Comparison of ENCODE assay signal across 16 cellular contexts in genomic region chr12:121461048-121461447, GRCh38.
DNase-seq lines count a peak whose midpoint lies in the region; ATAC-seq and TF ChIP-seq lines count a peak whose summit lies in the region.
"Had no signal": no experiment of that assay in that cellular context is flagged by ENCODE, and none has a peak within 500 bp of the region (broad histone marks: within the 10 kb centered on the region; RNA-seq: fewer than 3 reads in every experiment).

No MANE protein-coding gene starts in this region.

- intact Hi-C loops in heart right ventricle (cut with DNase I) (no loop called here), left cardiac atrium (cut with DNase I) (no loop called here)

- H3K36me3 ChIP-seq in heart right ventricle: peaks cover 0 to 6% (median 0%) of the 10 kb centered on the region in 9 donors
- H3K36me3 ChIP-seq in OCI-LY3 (replicated peaks; ENCODE audit: low read depth, low read length): peaks cover 50% of the 10 kb centered on the region
- H3K36me3 ChIP-seq: esophagus muscularis mucosa, ovary had no signal

- no peak overlapping the region for H3K9ac ChIP-seq in OCI-LY3 (ENCODE audit: low read length)

- H3K36me3 Mint-ChIP-seq in glutamatergic neuron (ENCODE audit: unreplicated experiment): no peaks in the 10 kb centered on the region
- H3K36me3 Mint-ChIP-seq in stimulated activated naive B cell treated with anti-CD40 and anti-IgM and Interleukin-4, amounts not matched to agents 10 μg/mL and 1 μg/mL and 100 μg/mL, for 72 hours: peaks cover 12 to 53% of the 10 kb centered on the region in 2 donors
- H3K36me3 Mint-ChIP-seq: mesothelial cell of epicardium had no signal

- peaks cover 16% of the 10 kb centered on the region for H3K4me1 Mint-ChIP-seq in glutamatergic neuron (ENCODE audit: low read depth, unreplicated experiment)
- peaks cover 44 to 73% of the 10 kb centered on the region in 2 donors for H3K4me1 Mint-ChIP-seq in stimulated activated naive B cell treated with anti-CD40 and anti-IgM and Interleukin-4, amounts not matched to agents 10 μg/mL and 1 μg/mL and 100 μg/mL, for 72 hours

- no peak overlapping the region for H3K27ac Mint-ChIP-seq in glutamatergic neuron (ENCODE audit: unreplicated experiment)
- peak overlapping the region; percentile 10 for H3K27ac Mint-ChIP-seq in stimulated activated naive B cell treated with anti-CD40 and anti-IgM and Interleukin-4, amounts not matched to agents 10 μg/mL and 1 μg/mL and 100 μg/mL, for 72 hours
- H3K27ac Mint-ChIP-seq: mesothelial cell of epicardium had no signal

- peaks cover 98% of the 10 kb centered on the region for H4K20me1 ChIP-seq in OCI-LY3 (ENCODE audit: insufficient read depth, low read length)

- peaks cover 0 to 27% (median 10%) of the 10 kb centered on the region in 9 donors for H3K4me1 ChIP-seq in heart right ventricle
- peaks cover 19% of the 10 kb centered on the region for H3K4me1 ChIP-seq in OCI-LY3 (ENCODE audit: low read length)

- H2AFZ ChIP-seq in OCI-LY3 (ENCODE audit: low read depth, low read length): no peak overlapping the region

- peaks cover 3% of the 10 kb centered on the region for H3K27me3 Mint-ChIP-seq in glutamatergic neuron (ENCODE audit: unreplicated experiment)
- H3K27me3 Mint-ChIP-seq in stimulated activated naive B cell treated with anti-CD40 and anti-IgM and Interleukin-4, amounts not matched to agents 10 μg/mL and 1 μg/mL and 100 μg/mL, for 72 hours: no peaks in the 10 kb centered on the region

- ATAC-seq in heart right ventricle (peak in 5 of 8 donors; percentile 6 to 64 (median 29)), left cardiac atrium (no peak), HG03378 (IDR thresholded peaks at IDR 0.05; ENCODE audit: unreplicated experiment) (no peak), HG02840 (IDR thresholded peaks at IDR 0.05; ENCODE audit: low FRiP score, unreplicated experiment) (no peak)
- peak; percentile 65 to 70 for ATAC-seq in stimulated activated naive B cell treated with anti-CD40 and anti-IgM and Interleukin-4, amounts not matched to agents 10 μg/mL and 1 μg/mL and 100 μg/mL, for 72 hours (replicated peaks)
- ATAC-seq: activated CD4-positive, CD25-positive, alpha-beta regulatory T cell treated with anti-CD3 and anti-CD28 coated beads, Interleukin-2, amount 50 U/mL, for 24 hours had no signal

- H3K4me3 ChIP-seq in heart right ventricle (no peak overlapping the region), OCI-LY3 (ENCODE audit: low read length) (no peak overlapping the region)
- H3K4me3 ChIP-seq: esophagus muscularis mucosa, ovary had no signal

- peaks cover 100% of the 10 kb centered on the region for H3K79me2 ChIP-seq in OCI-LY3 (ENCODE audit: low read length)

- DNase-seq in heart right ventricle (no peak), left cardiac atrium (no peak), glutamatergic neuron (no peak), ureter (ENCODE audit: low spot score) (no peak)
- DNase-seq in stimulated activated naive B cell treated with anti-CD40 and anti-IgM and Interleukin-4, amounts not matched to agents 10 μg/mL and 1 μg/mL and 100 μg/mL, for 72 hours: no peak
- DNase-seq: H7, NCI-H1092 treated with DMSO at 0.1 percent for 48 hours, NCI-H2171 treated with DMSO at 0.1 percent for 48 hours, ovary, T-helper 2 cell had no signal

- H3K27me3 ChIP-seq in heart right ventricle: no peaks in the 10 kb centered on the region
- H3K27me3 ChIP-seq in OCI-LY3 (ENCODE audit: low read depth, low read length): no peaks in the 10 kb centered on the region
- H3K27me3 ChIP-seq: esophagus muscularis mucosa, ovary had no signal

- H3K9me3 ChIP-seq in heart right ventricle (no peaks in the 10 kb centered on the region), OCI-LY3 (ENCODE audit: insufficient read depth, low read length) (no peaks in the 10 kb centered on the region)
- H3K9me3 ChIP-seq: esophagus muscularis mucosa, ovary had no signal

- H3K4me2 ChIP-seq in OCI-LY3 (ENCODE audit: low read length): no peak overlapping the region

- WGBS in heart right ventricle, 2 donors: 87 to 94% methylated on average over 5 of the region's 5 CpGs

- peak overlapping the region; percentile 9 for H3K4me3 Mint-ChIP-seq in glutamatergic neuron (ENCODE audit: unreplicated experiment)
- H3K4me3 Mint-ChIP-seq in stimulated activated naive B cell treated with anti-CD40 and anti-IgM and Interleukin-4, amounts not matched to agents 10 μg/mL and 1 μg/mL and 100 μg/mL, for 72 hours: no peak overlapping the region
- H3K4me3 Mint-ChIP-seq: mesothelial cell of epicardium had no signal

- H3K27ac ChIP-seq in heart right ventricle (peak overlapping the region in 1 of 10 donors; percentile 14), OCI-LY3 (ENCODE audit: low read length) (peak overlapping the region; percentile 29)
- H3K27ac ChIP-seq: esophagus muscularis mucosa, ovary had no signal

- TF ChIP-seq CTCF in heart right ventricle (IDR thresholded peaks at IDR 0.05) (no peak), OCI-LY3 (IDR thresholded peaks at IDR 0.05; ENCODE audit: low read depth, low read length) (no peak), glutamatergic neuron (IDR thresholded peaks at IDR 0.05; ENCODE audit: partially characterized antibody, unreplicated experiment) (no peak)

- peaks cover 6% of the 10 kb centered on the region for H3K9me3 Mint-ChIP-seq in glutamatergic neuron (ENCODE audit: unreplicated experiment)
- H3K9me3 Mint-ChIP-seq in stimulated activated naive B cell treated with anti-CD40 and anti-IgM and Interleukin-4, amounts not matched to agents 10 μg/mL and 1 μg/mL and 100 μg/mL, for 72 hours: no peaks in the 10 kb centered on the region
- H3K9me3 Mint-ChIP-seq: mesothelial cell of epicardium had no signal

Comparison
In these comparisons a context has a peak if more than half of its experiments do, and no peak if none do; other contexts are left out.
1. ATAC-seq: peak in heart right ventricle (5 of 8) and stimulated activated naive B cell treated with anti-CD40 and anti-IgM and Interleukin-4, amounts not matched to agents 10 μg/mL and 1 μg/mL and 100 μg/mL, for 72 hours (2 of 2); none in left cardiac atrium (0 of 2), HG03378 (single experiment) and HG02840 (single experiment).